9 cellular contexts compared by ENCODE assay signal in the genomic region with DNA sequence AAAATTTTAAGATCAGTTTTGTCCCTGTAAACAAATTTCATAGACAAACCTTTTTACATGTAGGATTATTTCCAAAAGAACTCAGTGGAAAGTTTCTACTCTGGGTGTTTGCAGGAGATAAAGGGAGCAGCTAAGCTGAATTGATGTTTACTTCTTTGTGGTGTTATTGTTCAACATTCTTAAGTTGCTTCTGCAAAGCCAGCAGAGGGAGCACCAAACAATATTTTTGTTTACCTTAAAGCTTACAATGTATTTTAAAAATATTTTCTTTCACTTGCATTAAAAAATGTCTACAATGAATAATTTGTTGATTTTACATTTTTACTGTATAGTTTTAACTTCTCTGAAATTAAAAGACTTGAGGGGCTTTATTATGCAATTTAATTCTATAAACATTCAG.
A peak's percentile ranks its signal among the peaks of the same experiment; 100 is the strongest.
DNase-seq lines count a peak whose midpoint lies in the region; ATAC-seq and TF ChIP-seq lines count a peak whose summit lies in the region.
"Had no signal": no experiment of that assay in that cellular context is flagged by ENCODE, and none has a peak within 500 bp of the region (broad histone marks: within the 10 kb centered on the region; RNA-seq: fewer than 3 reads in every experiment).

No MANE protein-coding gene starts in this region.

- no peaks in the 10 kb centered on the region for H3K27me3 ChIP-seq in heart left ventricle
- H3K27me3 ChIP-seq in upper lobe of right lung = no peaks in the 10 kb centered on the region

- DNase-seq in heart left ventricle (no peak), cardiac septum (ENCODE audit: low spot score) (no peak), SK-N-MC (ENCODE audit: low read depth, low spot score) (no peak), fibroblast of villous mesenchyme (ENCODE audit: low read depth) (peak; percentile 61), upper lobe of right lung (no peak), NCI-H526 treated with DMSO at 0.1 percent for 48 hours (lab: John Stamatoyannopoulos, UW) (no peak), NCI-H345 treated with DMSO at 0.1 percent for 48 hours (lab: John Stamatoyannopoulos, UW; ENCODE audit: unreplicated experiment) (no peak)
- no peak for DNase-seq in activated T-cell treated with anti-CD3 and anti-CD28 coated beads, Interleukin-2, amount 50 U/mL, for 72 hours
- DNase-seq: DMS79 had no signal

- ATAC-seq in heart left ventricle (no peak), upper lobe of right lung (no peak)
- ATAC-seq in activated T-cell treated with anti-CD3 and anti-CD28 coated beads, Interleukin-2, amount 50 U/mL, for 72 hours (replicated peaks in 1 of 2) = no peak

- H3K27me3 Mint-ChIP-seq in activated T-cell treated with anti-CD3 and anti-CD28 coated beads, Interleukin-2, amount 50 U/mL, for 72 hours (ENCODE audit: low read depth) = no peaks in the 10 kb centered on the region

- intact Hi-C loops in heart left ventricle (cut with DNase I) = loop anchor here in 3 of 10 donors (2.0 to 10.0 kb wide), 5 partner anchors 58 to 602 kb away; a partner anchor contains a TSS
- intact Hi-C loops in cardiac septum (cut with DNase I) = no loop called here
- intact Hi-C loops in upper lobe of right lung (cut with DNase I) = no loop called here

- no peaks in the 10 kb centered on the region for H3K9me3 ChIP-seq in heart left ventricle
- no peaks in the 10 kb centered on the region for H3K9me3 ChIP-seq in SK-N-MC (ENCODE audit: low read depth, low read length)
- no peaks in the 10 kb centered on the region for H3K9me3 ChIP-seq in upper lobe of right lung

- H3K27ac Mint-ChIP-seq in activated T-cell treated with anti-CD3 and anti-CD28 coated beads, Interleukin-2, amount 50 U/mL, for 72 hours = no peak overlapping the region

- TF ChIP-seq CTCF in heart left ventricle (IDR thresholded peaks at IDR 0.05) = peak in 10 of 12 donors; percentile 15 to 61 (median 46)
- peak; percentile 50 for TF ChIP-seq CTCF in fibroblast of villous mesenchyme (IDR thresholded peaks at IDR 0.05; ENCODE audit: insufficient read depth, low read depth, low read length)
- TF ChIP-seq CTCF in upper lobe of right lung (IDR thresholded peaks at IDR 0.05) = peak; percentile 37

- H3K4me3 ChIP-seq in heart left ventricle (no peak overlapping the region), SK-N-MC (peak overlapping the region; percentile 76), fibroblast of villous mesenchyme (ENCODE audit: low read depth, low read length) (no peak overlapping the region), upper lobe of right lung (no peak overlapping the region)

- H3K36me3 Mint-ChIP-seq in activated T-cell treated with anti-CD3 and anti-CD28 coated beads, Interleukin-2, amount 50 U/mL, for 72 hours (ENCODE audit: insufficient read depth in 2 of 2) = no peaks in the 10 kb centered on the region

- H3K4me1 Mint-ChIP-seq in activated T-cell treated with anti-CD3 and anti-CD28 coated beads, Interleukin-2, amount 50 U/mL, for 72 hours (ENCODE audit: low read depth) = peaks cover 26% of the 10 kb centered on the region

- H3K27ac ChIP-seq in heart left ventricle (peak overlapping the region in 1 of 12 donors; percentile 46), SK-N-MC (peak overlapping the region; percentile 40; the same call in 1 of the 2 replicates), upper lobe of right lung (no peak overlapping the region)

- H3K4me1 ChIP-seq in heart left ventricle (peaks cover 0 to 25% (median 16%) of the 10 kb centered on the region in 12 donors), upper lobe of right lung (peaks cover 9% of the 10 kb centered on the region)

- no peaks in the 10 kb centered on the region for H3K9me3 Mint-ChIP-seq in activated T-cell treated with anti-CD3 and anti-CD28 coated beads, Interleukin-2, amount 50 U/mL, for 72 hours

- H3K36me3 ChIP-seq in heart left ventricle (no peaks in the 10 kb centered on the region), SK-N-MC (ENCODE audit: insufficient read depth, low read length) (no peaks in the 10 kb centered on the region), upper lobe of right lung (no peaks in the 10 kb centered on the region)

- H3K9ac ChIP-seq in SK-N-MC (ENCODE audit: insufficient read length) = no peak overlapping the region

- H3K4me3 Mint-ChIP-seq in activated T-cell treated with anti-CD3 and anti-CD28 coated beads, Interleukin-2, amount 50 U/mL, for 72 hours = no peak overlapping the region

- no peak for TF ChIP-seq POLR2A in heart left ventricle (IDR thresholded peaks at IDR 0.05)
